ENCODE assay signal across 9 cellular contexts in the genomic region with DNA sequence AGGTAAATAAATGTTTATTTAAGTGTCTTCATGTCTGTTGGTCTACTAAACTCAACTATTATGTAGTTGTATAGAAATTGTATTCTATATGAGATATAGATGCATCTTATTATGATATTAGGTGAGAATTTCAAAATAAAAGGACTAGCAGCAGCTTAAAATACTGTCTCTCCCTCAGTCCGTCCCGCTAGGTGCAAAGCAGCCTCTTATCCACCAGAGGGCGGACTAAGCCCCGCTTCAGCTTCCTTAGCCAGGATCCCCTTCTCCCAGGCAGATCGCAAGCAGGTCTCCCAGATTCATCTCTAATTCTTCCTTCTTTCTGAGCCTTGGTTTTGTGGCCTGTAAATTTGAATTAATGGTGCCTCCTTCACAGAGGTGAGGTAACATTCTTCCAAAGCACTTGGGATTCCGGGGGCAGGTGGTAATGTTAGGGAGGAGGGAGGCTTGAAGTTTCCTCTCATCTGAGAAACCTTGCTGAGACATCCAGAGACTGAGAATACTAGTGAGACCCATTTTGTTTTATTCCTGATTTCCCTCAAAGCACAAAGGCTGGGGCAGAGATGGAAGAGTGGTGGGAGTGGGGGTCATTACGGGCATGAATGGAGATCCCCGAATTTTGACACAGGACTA. TPM values are rescaled to one million over a fixed set of nuclear protein-coding genes. Genes with fewer than 3 reads are reported as not detected.
DNase-seq lines count a peak whose midpoint lies in the region; ATAC-seq and TF ChIP-seq lines count a peak whose summit lies in the region.
"Had no signal": no experiment of that assay in that cellular context is flagged by ENCODE, and none has a peak within 500 bp of the region (broad histone marks: within the 10 kb centered on the region; RNA-seq: fewer than 3 reads in every experiment).

No MANE protein-coding gene starts in this region.

- peak; percentile 49 for DNase-seq in GM10248 (ENCODE audit: extremely low spot score)
- peak; percentile 86 for DNase-seq in GM23248
- peak; percentile 73 for DNase-seq in LoVo (ENCODE audit: low spot score)
- DNase-seq in SKM-1 treated with dmso at 0.1 percent for 144 hours (lab: John Stamatoyannopoulos, UW; ENCODE audit: unreplicated experiment), result peak; percentile 66
- peak in 42 of 58 donors; percentile 7 to 72 (median 32) for DNase-seq in anterior cingulate cortex (lab: John Stamatoyannopoulos, UW)
- DNase-seq in hepatocyte (ENCODE audit: low spot score), result peak; percentile 83
- peak; percentile 31 to 38 for DNase-seq in gastrocnemius medialis
- no peak for DNase-seq in GF-D8 (lab: John Stamatoyannopoulos, UW)

- H3K9ac ChIP-seq in GM23248, result no peak overlapping the region

- H3K27me3 ChIP-seq in GM23248 (replicated peaks; ENCODE audit: insufficient read depth) (no peaks in the 10 kb centered on the region), hepatocyte (peaks cover 20% of the 10 kb centered on the region), gastrocnemius medialis (no peaks in the 10 kb centered on the region)

- H3K9me2 ChIP-seq in GM23248 (ENCODE audit: insufficient read depth), result no peaks in the 10 kb centered on the region
- H3K9me2 ChIP-seq in hepatocyte (replicated peaks; ENCODE audit: insufficient read depth), result no peaks in the 10 kb centered on the region

- in situ Hi-C loops in GM23248 (cut with MboI), result loop anchor here (5.0 kb wide), 1 partner anchor 56 kb away; no protein-coding TSS in a partner anchor
- in situ Hi-C loops in gastrocnemius medialis (cut with MboI; ENCODE audit: low sequenced_read_pairs in 4 of 4), result loop anchor here (5.0 to 10.0 kb wide), 3 partner anchors 104 to 111 kb away; no protein-coding TSS in a partner anchor

- no peak overlapping the region for H3K4me2 ChIP-seq in GM23248 (ENCODE audit: unreplicated experiment)
- no peak overlapping the region for H3K4me2 ChIP-seq in hepatocyte

- H3K4me1 ChIP-seq in GM23248 (ENCODE audit: insufficient read depth) (peaks cover 25% of the 10 kb centered on the region), hepatocyte (ENCODE audit: insufficient read depth) (no peaks in the 10 kb centered on the region), gastrocnemius medialis (no peaks in the 10 kb centered on the region)

- H3K9me3 ChIP-seq in GM23248 (ENCODE audit: low read depth) (no peaks in the 10 kb centered on the region), hepatocyte (ENCODE audit: low read depth) (no peaks in the 10 kb centered on the region), gastrocnemius medialis (no peaks in the 10 kb centered on the region)

- ATAC-seq in gastrocnemius medialis, result peak; percentile 75

- CTCF ChIA-PET in GM10248 (lab: Yijun Ruan, JAX), result interaction anchor here (0.6 to 8.2 kb wide), 31 partner anchors 8 to 193 kb away, joined by 3 to 75 read pairs (median 5); a partner anchor contains a TSS

- H3K36me3 ChIP-seq in GM23248 (ENCODE audit: low read depth) (no peaks in the 10 kb centered on the region), hepatocyte (replicated peaks; ENCODE audit: insufficient read depth, low read depth) (no peaks in the 10 kb centered on the region), gastrocnemius medialis (no peaks in the 10 kb centered on the region)

- no peak for TF ChIP-seq POLR2A in gastrocnemius medialis (IDR thresholded peaks at IDR 0.05)

- no peak overlapping the region for H3K4me3 ChIP-seq in GM23248
- H3K4me3 ChIP-seq in hepatocyte, result no peak overlapping the region
- no peak overlapping the region for H3K4me3 ChIP-seq in gastrocnemius medialis

- H3K79me2 ChIP-seq in GM23248 (ENCODE audit: insufficient read depth) (no peaks in the 10 kb centered on the region), hepatocyte (no peaks in the 10 kb centered on the region)

- peak; percentile 90 for TF ChIP-seq CTCF in GM10248 (IDR thresholded peaks at IDR 0.05; ENCODE audit: control extremely low read depth, extremely low read depth, low read depth, missing control alignments)
- TF ChIP-seq CTCF in hepatocyte (IDR thresholded peaks at IDR 0.05; ENCODE audit: poor library complexity), result peak; percentile 94
- peak; percentile 64 to 88 (median 72) for TF ChIP-seq CTCF in gastrocnemius medialis (IDR thresholded peaks at IDR 0.05 in 4 of 5, conservative IDR thresholded peaks at IDR 0.05 in 1 of 5)

- intact Hi-C loops in gastrocnemius medialis (cut with DNase I; ENCODE audit: low total_unique reads), result loop anchor here (1.0 kb wide), 1 partner anchor 107 kb away; no protein-coding TSS in a partner anchor

- H2AFZ ChIP-seq in GM23248 (peak overlapping the region; percentile 72), hepatocyte (no peak overlapping the region)

- POLR2A ChIA-PET in GM10248 (lab: Yijun Ruan, JAX), result interaction anchor here (1.1 kb wide), 1 partner anchor 107 kb away, joined by 4 read pairs; no protein-coding TSS in a partner anchor

- H3K27ac ChIP-seq in GM23248 (no peak overlapping the region), hepatocyte (no peak overlapping the region), gastrocnemius medialis (no peak overlapping the region)

- WGBS in GM23248 (ENCODE audit: low coverage in 1 of 2, low lambda C conversion rate in 2 of 2, missing lambda C conversion rate in 2 of 2), 2 experiments, result 14 to 17% methylated on average over 8 of the region's 8 CpGs
- 23% methylated on average over 8 of the region's 8 CpGs for WGBS in hepatocyte (ENCODE audit: low lambda C conversion rate, missing lambda C conversion rate)

- H3F3A ChIP-seq in GM23248 (ENCODE audit: insufficient read depth), result peaks cover 5% of the 10 kb centered on the region

- H4K20me1 ChIP-seq in GM23248 (ENCODE audit: insufficient read depth) (no peaks in the 10 kb centered on the region), hepatocyte (ENCODE audit: insufficient read depth, poor library complexity, severe bottlenecking) (no peaks in the 10 kb centered on the region)

RNA-seq across cellular contexts. Expression of a gene that starts 13.5 kb away (rescaled TPM):
- 0.89 and 1.2 TPM in 2 replicates for total RNA-seq in GM23248 (2014; rRNA removed; shearing (Covaris generic))
- polyA plus RNA-seq in GM23248 (2016; fragmentation: Nextera tagmentation; extraction: Ambion mirVana) (1.0 and 1.1 TPM in 2 replicates), hepatocyte (not detected in 2 replicates)
- total RNA-seq in hepatocyte (0.10 TPM in 1 of 2 replicates, not detected in the other), gastrocnemius medialis (not detected)

RNA-seq across cellular contexts. Expression of a gene that starts 27.8 kb away (rescaled TPM):
- total RNA-seq in GM23248 (2014; rRNA removed; shearing (Covaris generic)), result not detected in 2 replicates
- not detected in 2 replicates for polyA plus RNA-seq in GM23248 (2016; fragmentation: Nextera tagmentation; extraction: Ambion mirVana)
- 0.50 and 0.72 TPM in 2 replicates for total RNA-seq in hepatocyte
- 0.13 and 1.7 TPM in 2 replicates for polyA plus RNA-seq in hepatocyte
- total RNA-seq in gastrocnemius medialis, result not detected
- total RNA-seq: lower leg skin had no signal
